1 cellular context compared by ENCODE assay signal in the genomic region with DNA sequence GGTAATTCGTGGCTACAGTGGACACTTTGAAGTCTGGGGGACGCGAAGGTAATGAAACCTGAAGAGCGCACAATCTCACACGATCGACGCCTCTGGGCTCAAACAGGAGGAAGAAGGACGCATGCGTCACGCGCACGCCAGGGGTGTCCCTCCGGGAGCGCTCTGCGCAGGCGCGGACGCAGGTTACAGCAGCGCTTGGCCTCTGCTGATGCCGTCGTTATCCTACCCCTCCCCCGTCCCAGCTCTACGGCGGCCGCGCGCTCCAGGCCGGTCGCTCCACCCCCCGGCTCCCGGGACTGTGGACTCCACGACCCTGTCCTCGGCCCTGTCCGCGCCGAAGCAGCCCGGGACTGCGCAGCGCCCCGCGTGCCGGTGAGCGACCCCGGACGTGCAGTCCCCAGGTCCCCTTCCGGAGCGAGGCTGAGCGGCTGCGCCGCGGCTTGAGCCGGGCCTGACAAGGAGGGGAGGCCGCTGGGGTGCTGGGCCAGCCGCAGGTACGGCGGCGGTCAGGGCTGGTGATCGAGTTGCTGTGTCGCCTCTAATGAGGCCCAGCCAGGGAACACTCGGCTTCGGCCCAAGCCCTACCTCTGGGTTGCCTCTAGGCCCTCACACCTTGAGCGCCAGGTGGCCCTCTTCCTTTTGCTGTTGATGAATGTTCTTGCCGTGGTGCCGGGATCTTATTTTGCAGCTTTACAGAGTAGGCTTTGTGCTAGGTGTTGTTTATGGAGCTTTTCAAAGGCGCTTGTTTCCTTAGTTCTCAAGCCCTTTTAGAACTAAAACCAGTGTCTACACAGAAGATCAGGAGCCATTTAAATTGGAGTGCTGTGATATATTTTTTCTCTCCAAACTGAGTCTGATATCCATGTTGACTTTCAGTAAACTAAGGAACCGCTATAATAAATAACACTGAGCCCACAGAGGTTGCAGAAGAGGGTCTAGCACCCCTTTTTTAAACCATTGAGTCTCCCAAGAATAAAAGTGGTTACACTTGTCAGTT.
A peak's percentile ranks its signal among the peaks of the same experiment; 100 is the strongest.
TF ChIP-seq lines count a peak whose summit lies in the region.

A gene (plus strand): TSS at position 241 of the 997 bp plus-strand sequence. CDS start 3,517 bp downstream, outside the sequence.

TF ChIP-seq in HCT116, 20 proteins besides CTCF, POLR2A, EP300 and RAD21 (continued from another document):
- TF ChIP-seq CEBPB (IDR thresholded peaks at IDR 0.05; ENCODE audit: low read depth) (no peak), EGR1 (IDR thresholded peaks at IDR 0.05; ENCODE audit: low read depth) (no peak), EZH2 (IDR thresholded peaks at IDR 0.05) (no peak), SRF (IDR thresholded peaks at IDR 0.05; ENCODE audit: low read depth) (no peak; the same call in 1 of the 2 replicates), EZH2phosphoT487 (IDR thresholded peaks at IDR 0.05; ENCODE audit: borderline replicate concordance) (no peak), ZFX (IDR thresholded peaks at IDR 0.05) (peak; percentile 98), YY1 (IDR thresholded peaks at IDR 0.05; ENCODE audit: extremely low read depth, insufficient replicate concordance, low read depth, low read length) (no peak), ELF1 (IDR thresholded peaks at IDR 0.05; ENCODE audit: borderline replicate concordance, low read depth) (no peak), ZNF274 (IDR thresholded peaks at IDR 0.05; ENCODE audit: low read depth, low read length) (no peak), TCF7L2 (IDR thresholded peaks at IDR 0.05; ENCODE audit: borderline replicate concordance, extremely low read depth, insufficient read depth, insufficient read length) (peak; percentile 44), CBX3 (IDR thresholded peaks at IDR 0.05; ENCODE audit: low read depth) (peak; percentile 88), SP1 (IDR thresholded peaks at IDR 0.05; ENCODE audit: low read depth) (peak; percentile 61; the same call in 1 of the 2 replicates), FOSL1 (IDR thresholded peaks at IDR 0.05; ENCODE audit: low read depth) (no peak), POLR2AphosphoS5 (IDR thresholded peaks at IDR 0.05; ENCODE audit: low read depth, low read length) (peak; percentile 96)
- TF ChIP-seq, protein P1, sequence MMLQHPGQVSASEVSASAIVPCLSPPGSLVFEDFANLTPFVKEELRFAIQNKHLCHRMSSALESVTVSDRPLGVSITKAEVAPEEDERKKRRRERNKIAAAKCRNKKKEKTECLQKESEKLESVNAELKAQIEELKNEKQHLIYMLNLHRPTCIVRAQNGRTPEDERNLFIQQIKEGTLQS (IDR thresholded peaks at IDR 0.05) = no peak
- TF ChIP-seq, protein P2, sequence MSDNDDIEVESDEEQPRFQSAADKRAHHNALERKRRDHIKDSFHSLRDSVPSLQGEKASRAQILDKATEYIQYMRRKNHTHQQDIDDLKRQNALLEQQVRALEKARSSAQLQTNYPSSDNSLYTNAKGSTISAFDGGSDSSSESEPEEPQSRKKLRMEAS (IDR thresholded peaks at IDR 0.05) = peak; percentile 89
- TF ChIP-seq, protein P3, sequence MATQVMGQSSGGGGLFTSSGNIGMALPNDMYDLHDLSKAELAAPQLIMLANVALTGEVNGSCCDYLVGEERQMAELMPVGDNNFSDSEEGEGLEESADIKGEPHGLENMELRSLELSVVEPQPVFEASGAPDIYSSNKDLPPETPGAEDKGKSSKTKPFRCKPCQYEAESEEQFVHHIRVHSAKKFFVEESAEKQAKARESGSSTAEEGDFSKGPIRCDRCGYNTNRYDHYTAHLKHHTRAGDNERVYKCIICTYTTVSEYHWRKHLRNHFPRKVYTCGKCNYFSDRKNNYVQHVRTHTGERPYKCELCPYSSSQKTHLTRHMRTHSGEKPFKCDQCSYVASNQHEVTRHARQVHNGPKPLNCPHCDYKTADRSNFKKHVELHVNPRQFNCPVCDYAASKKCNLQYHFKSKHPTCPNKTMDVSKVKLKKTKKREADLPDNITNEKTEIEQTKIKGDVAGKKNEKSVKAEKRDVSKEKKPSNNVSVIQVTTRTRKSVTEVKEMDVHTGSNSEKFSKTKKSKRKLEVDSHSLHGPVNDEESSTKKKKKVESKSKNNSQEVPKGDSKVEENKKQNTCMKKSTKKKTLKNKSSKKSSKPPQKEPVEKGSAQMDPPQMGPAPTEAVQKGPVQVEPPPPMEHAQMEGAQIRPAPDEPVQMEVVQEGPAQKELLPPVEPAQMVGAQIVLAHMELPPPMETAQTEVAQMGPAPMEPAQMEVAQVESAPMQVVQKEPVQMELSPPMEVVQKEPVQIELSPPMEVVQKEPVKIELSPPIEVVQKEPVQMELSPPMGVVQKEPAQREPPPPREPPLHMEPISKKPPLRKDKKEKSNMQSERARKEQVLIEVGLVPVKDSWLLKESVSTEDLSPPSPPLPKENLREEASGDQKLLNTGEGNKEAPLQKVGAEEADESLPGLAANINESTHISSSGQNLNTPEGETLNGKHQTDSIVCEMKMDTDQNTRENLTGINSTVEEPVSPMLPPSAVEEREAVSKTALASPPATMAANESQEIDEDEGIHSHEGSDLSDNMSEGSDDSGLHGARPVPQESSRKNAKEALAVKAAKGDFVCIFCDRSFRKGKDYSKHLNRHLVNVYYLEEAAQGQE (IDR thresholded peaks at IDR 0.05; ENCODE audit: low read depth) = no peak
- TF ChIP-seq, protein P4, sequence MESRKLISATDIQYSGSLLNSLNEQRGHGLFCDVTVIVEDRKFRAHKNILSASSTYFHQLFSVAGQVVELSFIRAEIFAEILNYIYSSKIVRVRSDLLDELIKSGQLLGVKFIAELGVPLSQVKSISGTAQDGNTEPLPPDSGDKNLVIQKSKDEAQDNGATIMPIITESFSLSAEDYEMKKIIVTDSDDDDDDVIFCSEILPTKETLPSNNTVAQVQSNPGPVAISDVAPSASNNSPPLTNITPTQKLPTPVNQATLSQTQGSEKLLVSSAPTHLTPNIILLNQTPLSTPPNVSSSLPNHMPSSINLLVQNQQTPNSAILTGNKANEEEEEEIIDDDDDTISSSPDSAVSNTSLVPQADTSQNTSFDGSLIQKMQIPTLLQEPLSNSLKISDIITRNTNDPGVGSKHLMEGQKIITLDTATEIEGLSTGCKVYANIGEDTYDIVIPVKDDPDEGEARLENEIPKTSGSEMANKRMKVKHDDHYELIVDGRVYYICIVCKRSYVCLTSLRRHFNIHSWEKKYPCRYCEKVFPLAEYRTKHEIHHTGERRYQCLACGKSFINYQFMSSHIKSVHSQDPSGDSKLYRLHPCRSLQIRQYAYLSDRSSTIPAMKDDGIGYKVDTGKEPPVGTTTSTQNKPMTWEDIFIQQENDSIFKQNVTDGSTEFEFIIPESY (IDR thresholded peaks at IDR 0.05; ENCODE audit: extremely low read depth, insufficient replicate concordance, low read length) = peak; percentile 62
